17 cellular contexts compared by ENCODE assay signal in genomic region chr9:14932246-14932645, GRCh38. TPM values are rescaled to one million over a fixed set of nuclear protein-coding genes. Genes with fewer than 3 reads are reported as not detected.
DNase-seq lines count a peak whose midpoint lies in the region; ATAC-seq, FAIRE-seq and TF ChIP-seq lines count a peak whose summit lies in the region.
"Had no signal": no experiment of that assay in that cellular context is flagged by ENCODE, and none has a peak within 500 bp of the region (broad histone marks: within the 10 kb centered on the region; RNA-seq: fewer than 3 reads in every experiment).

No MANE protein-coding gene starts in this region.

- H3K27ac ChIP-seq in naive thymus-derived CD4-positive, alpha-beta T cell (ENCODE audit: low read depth, low read length) = no peak overlapping the region
- H3K27ac ChIP-seq: A549, BLaER1, HL-60 had no signal

- no peaks in the 10 kb centered on the region for H3K36me3 ChIP-seq in naive thymus-derived CD4-positive, alpha-beta T cell (ENCODE audit: control insufficient read depth in 2 of 3, insufficient read depth in 3 of 3, low read length in 3 of 3)
- H3K36me3 ChIP-seq: BLaER1 had no signal

- peaks cover 40% of the 10 kb centered on the region for H3K4me1 Mint-ChIP-seq in nephron
- no peaks in the 10 kb centered on the region for H3K4me1 Mint-ChIP-seq in naive thymus-derived CD4-positive, alpha-beta T cell
- H3K4me1 Mint-ChIP-seq: CD8-positive, alpha-beta memory T cell had no signal

- no peaks in the 10 kb centered on the region for H3K9me3 ChIP-seq in naive thymus-derived CD4-positive, alpha-beta T cell (ENCODE audit: control insufficient read depth in 2 of 3, low read length in 3 of 3)
- H3K9me3 ChIP-seq: A549, BLaER1, Caco-2 had no signal

- peak overlapping the region; percentile 70 to 91 (median 83) for H3K27ac Mint-ChIP-seq in nephron
- H3K27ac Mint-ChIP-seq in naive thymus-derived CD4-positive, alpha-beta T cell = peak overlapping the region in 1 of 9 donors; percentile 33
- H3K27ac Mint-ChIP-seq: CD8-positive, alpha-beta memory T cell; HFFc6 had no signal

- H3K36me3 Mint-ChIP-seq in nephron (ENCODE audit: low read depth) = peaks cover 3% of the 10 kb centered on the region
- H3K36me3 Mint-ChIP-seq in naive thymus-derived CD4-positive, alpha-beta T cell = no peaks in the 10 kb centered on the region
- H3K36me3 Mint-ChIP-seq: CD8-positive, alpha-beta memory T cell had no signal

- no peak overlapping the region for H3K4me3 Mint-ChIP-seq in nephron
- no peak overlapping the region for H3K4me3 Mint-ChIP-seq in naive thymus-derived CD4-positive, alpha-beta T cell
- H3K4me3 Mint-ChIP-seq: CD8-positive, alpha-beta memory T cell; HFFc6 had no signal

- H3K4me1 ChIP-seq in naive thymus-derived CD4-positive, alpha-beta T cell (ENCODE audit: control insufficient read depth in 2 of 2, insufficient read depth in 2 of 2, low read length in 2 of 2) = no peaks in the 10 kb centered on the region
- H3K4me1 ChIP-seq: A549, BLaER1, Caco-2 had no signal

- DNase-seq in fibroblast of mammary gland (ENCODE audit: low read depth) = peak; percentile 42
- DNase-seq in NCI-H1694 treated with DMSO at 0.1 percent for 48 hours (lab: John Stamatoyannopoulos, UW) = no peak
- no peak for DNase-seq in naive thymus-derived CD4-positive, alpha-beta T cell
- DNase-seq in G401 (ENCODE audit: low spot score) = no peak
- DNase-seq: AML-193; Caco-2; CD8-positive, alpha-beta memory T cell; DND-41; GF-D8; HCEC 1CT; HFFc6 had no signal

- H3K4me3 ChIP-seq in fibroblast of mammary gland (ENCODE audit: control insufficient read depth, low read depth, low read length) = no peak overlapping the region
- no peak overlapping the region for H3K4me3 ChIP-seq in naive thymus-derived CD4-positive, alpha-beta T cell (ENCODE audit: low read length)
- H3K4me3 ChIP-seq: A549, BLaER1 had no signal

- no peaks in the 10 kb centered on the region for H3K27me3 ChIP-seq in naive thymus-derived CD4-positive, alpha-beta T cell (ENCODE audit: control insufficient read depth in 2 of 2, insufficient read depth in 2 of 2, low read length in 2 of 2)
- H3K27me3 ChIP-seq: BLaER1 had no signal

- FAIRE-seq in endometrium (lab: Jason Lieb, UNC) = peak; percentile 97
- FAIRE-seq: A549, GM19239 had no signal

- CTCF ChIA-PET in naive thymus-derived CD4-positive, alpha-beta T cell (lab: Charles Lee) = no interaction called here

- no peaks in the 10 kb centered on the region for H3K27me3 Mint-ChIP-seq in nephron (ENCODE audit: low read depth)
- H3K27me3 Mint-ChIP-seq in naive thymus-derived CD4-positive, alpha-beta T cell = no peaks in the 10 kb centered on the region
- H3K27me3 Mint-ChIP-seq: CD8-positive, alpha-beta memory T cell had no signal

- POLR2A ChIA-PET in naive thymus-derived CD4-positive, alpha-beta T cell (lab: Charles Lee) = no interaction called here

- no peaks in the 10 kb centered on the region for H3K9me3 Mint-ChIP-seq in nephron
- H3K9me3 Mint-ChIP-seq in naive thymus-derived CD4-positive, alpha-beta T cell = no peaks in the 10 kb centered on the region

- intact Hi-C loops in naive thymus-derived CD4-positive, alpha-beta T cell (cut with micrococcal nuclease) = no loop called here

- no peak for TF ChIP-seq CTCF in fibroblast of mammary gland (conservative IDR thresholded peaks at IDR 0.05; ENCODE audit: control insufficient read depth, insufficient read depth, low read depth, low read length)
- TF ChIP-seq CTCF in nephron (IDR thresholded peaks at IDR 0.05; ENCODE audit: unreplicated experiment in 3 of 3) = no peak

- in situ Hi-C loops in G401 (cut with HindIII; ENCODE audit: low sequenced_read_pairs) = no loop called here

- no peak for ATAC-seq in naive thymus-derived CD4-positive, alpha-beta T cell
- ATAC-seq: A549 had no signal

RNA-seq across cellular contexts. Expression of gene FREM1, which starts 22.0 kb away (rescaled TPM):
- under 1 TPM in 2 of 5 experiments, not detected in 3; 0.24 to 0.86 TPM for total RNA-seq in naive thymus-derived CD4-positive, alpha-beta T cell
- polyA plus RNA-seq in naive thymus-derived CD4-positive, alpha-beta T cell = not detected
- total RNA-seq in G401 (2014; rRNA removed; shearing (Covaris generic)) = 0.07 and 0.37 TPM in 2 replicates
- total RNA-seq: CD8-positive, alpha-beta memory T cell had no signal
- polyA plus RNA-seq: A549; CD8-positive, alpha-beta memory T cell had no signal
